27 cellular contexts compared by ENCODE assay signal in the genomic region with DNA sequence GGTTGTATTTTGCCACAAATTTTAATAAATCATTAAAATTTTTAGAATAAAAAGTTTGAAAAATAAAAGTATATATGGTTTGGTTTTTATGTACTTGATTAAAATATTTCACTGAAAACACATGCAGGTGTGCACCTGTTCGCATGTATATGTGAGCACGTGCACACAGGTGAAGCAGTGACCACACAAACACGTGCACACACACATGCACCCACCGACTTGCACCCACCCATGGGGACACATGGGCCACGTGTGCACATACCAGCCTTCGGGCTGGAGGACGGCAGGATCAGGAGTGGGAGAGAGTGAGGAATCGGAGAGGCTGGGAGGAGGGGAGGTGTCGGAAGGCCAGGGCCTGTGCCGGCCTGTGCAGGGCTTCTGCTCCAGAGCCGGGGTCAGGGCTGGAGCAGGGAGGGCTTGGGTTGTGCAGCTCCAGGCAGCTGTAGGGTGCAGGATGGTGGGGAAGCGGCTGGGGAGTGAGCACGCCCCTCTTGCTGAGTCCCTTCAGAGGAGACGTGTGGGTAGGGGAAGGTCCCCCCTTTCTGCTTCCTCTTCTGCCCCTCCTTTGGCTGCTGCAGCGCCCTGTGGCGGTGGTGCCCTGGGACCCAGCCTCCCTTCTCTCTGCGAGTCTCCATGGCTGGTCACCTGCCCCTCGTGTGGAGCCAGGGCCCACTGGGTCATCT.
DNase-seq lines count a peak whose midpoint lies in the region; FAIRE-seq lines count a peak whose summit lies in the region.
"Had no signal": no experiment of that assay in that cellular context is flagged by ENCODE, and none has a peak within 500 bp of the region (broad histone marks: within the 10 kb centered on the region; RNA-seq: fewer than 3 reads in every experiment).

No MANE protein-coding gene starts in this region.

- H3K27ac ChIP-seq in BLaER1 = no peak overlapping the region
- H3K27ac ChIP-seq: KMS-11 had no signal

- H3K9me3 ChIP-seq in BLaER1 = peaks cover 8% of the 10 kb centered on the region; the same call in 1 of the 2 replicates
- H3K9me3 ChIP-seq: BE2C, SK-N-SH had no signal

- no peak overlapping the region for H3K4me3 ChIP-seq in BLaER1

- DNase-seq in SIG-M5 treated with dmso at 0.1 percent for 504 hours (lab: John Stamatoyannopoulos, UW; ENCODE audit: unreplicated experiment) (peak; percentile 15), SIG-M5 (lab: John Stamatoyannopoulos, UW) (no peak), MV-4-11 (lab: John Stamatoyannopoulos, UW) (peak; percentile 13), frontal cortex (ENCODE audit: low spot score in 2 of 2) (no peak), retina (no peak)
- no peak for DNase-seq in effector CD8-positive, alpha-beta T cell (lab: John Stamatoyannopoulos, UW)
- DNase-seq in activated CD4-positive, alpha-beta T cell treated with anti-CD3 and anti-CD28 coated beads, Interleukin-2, amount 10 ng/mL, durations not matched to agents 24 days and 14 days = no peak
- DNase-seq: 8988T; ACHN; BE2C; CD4-positive, CD25-positive, alpha-beta regulatory T cell; DMS153; NCI-H1417; NCI-H1694; NCI-H2029 treated with DMSO at 0.1 percent for 48 hours; NCI-H2171; NCI-H226; NCI-H510A; NCI-H69; RPMI8226; SHP77 treated with DMSO at 0.1 percent for 48 hours; SK-N-SH; SW 1271 had no signal

- intact Hi-C loops in activated CD4-positive, alpha-beta T cell treated with anti-CD3 and anti-CD28 coated beads, Interleukin-2, amount 10 ng/mL, durations not matched to agents 24 days and 14 days (cut with micrococcal nuclease) = no loop called here

- H3K27me3 Mint-ChIP-seq in activated CD4-positive, alpha-beta T cell treated with anti-CD3 and anti-CD28 coated beads, Interleukin-2, amount 10 ng/mL, durations not matched to agents 24 days and 14 days = no peaks in the 10 kb centered on the region
- H3K27me3 Mint-ChIP-seq: CD4-positive, CD25-positive, alpha-beta regulatory T cell; IgD-negative memory B cell had no signal

- H3K4me3 Mint-ChIP-seq in activated CD4-positive, alpha-beta T cell treated with anti-CD3 and anti-CD28 coated beads, Interleukin-2, amount 10 ng/mL, durations not matched to agents 24 days and 14 days = no peak overlapping the region
- H3K4me3 Mint-ChIP-seq: CD4-positive, CD25-positive, alpha-beta regulatory T cell; IgD-negative memory B cell had no signal

- no peaks in the 10 kb centered on the region for H3K4me1 Mint-ChIP-seq in activated CD4-positive, alpha-beta T cell treated with anti-CD3 and anti-CD28 coated beads, Interleukin-2, amount 10 ng/mL, durations not matched to agents 24 days and 14 days
- H3K4me1 Mint-ChIP-seq: IgD-negative memory B cell had no signal

- H3K36me3 Mint-ChIP-seq in activated CD4-positive, alpha-beta T cell treated with anti-CD3 and anti-CD28 coated beads, Interleukin-2, amount 10 ng/mL, durations not matched to agents 24 days and 14 days (ENCODE audit: low read depth) = no peaks in the 10 kb centered on the region
- H3K36me3 Mint-ChIP-seq: CD4-positive, CD25-positive, alpha-beta regulatory T cell had no signal

- H3K9ac ChIP-seq in BLaER1 = no peak overlapping the region
- H3K9ac ChIP-seq: KMS-11, SK-N-SH had no signal

- peaks cover 80% of the 10 kb centered on the region for H3K4me1 ChIP-seq in BLaER1
- H3K4me1 ChIP-seq: BE2C had no signal

- no peak overlapping the region for H3K27ac Mint-ChIP-seq in activated CD4-positive, alpha-beta T cell treated with anti-CD3 and anti-CD28 coated beads, Interleukin-2, amount 10 ng/mL, durations not matched to agents 24 days and 14 days
- H3K27ac Mint-ChIP-seq: IgD-negative memory B cell had no signal

- no peaks in the 10 kb centered on the region for H4K20me1 ChIP-seq in BLaER1

- H3K27me3 ChIP-seq in BLaER1 = no peaks in the 10 kb centered on the region
- H3K27me3 ChIP-seq: BE2C had no signal

- FAIRE-seq in frontal cortex (lab: Jason Lieb, UNC) = peak; percentile 66
- FAIRE-seq: GM18507 had no signal

- no peaks in the 10 kb centered on the region for H3K9me3 Mint-ChIP-seq in activated CD4-positive, alpha-beta T cell treated with anti-CD3 and anti-CD28 coated beads, Interleukin-2, amount 10 ng/mL, durations not matched to agents 24 days and 14 days
- H3K9me3 Mint-ChIP-seq: CD4-positive, CD25-positive, alpha-beta regulatory T cell had no signal

- no peaks in the 10 kb centered on the region for H3K36me3 ChIP-seq in BLaER1
- H3K36me3 ChIP-seq: BE2C had no signal

- H3K4me2 ChIP-seq in BLaER1 = peak overlapping the region; percentile 60
- H3K4me2 ChIP-seq: KMS-11, SK-N-SH had no signal

Comparison
In these comparisons a context has a peak if more than half of its experiments do, and no peak if none do; other contexts are left out.
1. DNase-seq: peak in SIG-M5 treated with dmso at 0.1 percent for 504 hours (single experiment) and MV-4-11 (single experiment); none in SIG-M5 (single experiment), frontal cortex (0 of 2), effector CD8-positive, alpha-beta T cell (single experiment), retina (single experiment) and activated CD4-positive, alpha-beta T cell treated with anti-CD3 and anti-CD28 coated beads, Interleukin-2, amount 10 ng/mL, durations not matched to agents 24 days and 14 days (single experiment).